In genomic region chr1:157653494-157653873, GRCh38 we compare ENCODE assay signal across 26 cellular contexts. TPM values are rescaled to one million over a fixed set of nuclear protein-coding genes. Genes with fewer than 3 reads are reported as not detected.
A peak's percentile ranks its signal among the peaks of the same experiment; 100 is the strongest.
DNase-seq lines count a peak whose midpoint lies in the region; ATAC-seq and TF ChIP-seq lines count a peak whose summit lies in the region.
"Had no signal": no experiment of that assay in that cellular context is flagged by ENCODE, and none has a peak within 500 bp of the region (broad histone marks: within the 10 kb centered on the region; RNA-seq: fewer than 3 reads in every experiment).

No MANE protein-coding gene starts in this region.

- H3K27me3 Mint-ChIP-seq in activated T-cell treated with anti-CD3 and anti-CD28 coated beads, Interleukin-2, amount 50 U/mL, for 4 hours (ENCODE audit: low read depth) = peaks cover 14% of the 10 kb centered on the region

- H3F3A ChIP-seq in DOHH2 (ENCODE audit: control insufficient read depth, insufficient read depth) (peaks cover 8% of the 10 kb centered on the region), SU-DHL-6 (ENCODE audit: insufficient read depth) (peaks cover 53% of the 10 kb centered on the region)

- H4K20me1 ChIP-seq in DOHH2 (ENCODE audit: control insufficient read depth, insufficient read depth, low read depth, low read length) = no peaks in the 10 kb centered on the region
- no peaks in the 10 kb centered on the region for H4K20me1 ChIP-seq in SU-DHL-6 (ENCODE audit: low read depth, low read length)

- H3K9me3 ChIP-seq in DOHH2 (ENCODE audit: control insufficient read depth, insufficient read depth, low read length) (no peaks in the 10 kb centered on the region), SU-DHL-6 (ENCODE audit: insufficient read depth, low read length) (no peaks in the 10 kb centered on the region), upper lobe of right lung (no peaks in the 10 kb centered on the region)
- H3K9me3 ChIP-seq: heart left ventricle, psoas muscle, tibial nerve had no signal

- peak overlapping the region; percentile 50 for H3K9ac ChIP-seq in SU-DHL-6 (ENCODE audit: low read length)
- H3K9ac ChIP-seq: neural progenitor cell had no signal

- H3K4me1 ChIP-seq in DOHH2 (ENCODE audit: control insufficient read depth, low read length) (peaks cover 64% of the 10 kb centered on the region), upper lobe of right lung (no peaks in the 10 kb centered on the region)
- H3K4me1 ChIP-seq: heart left ventricle, neural progenitor cell, psoas muscle, tibial nerve had no signal

- TF ChIP-seq POLR2A in erythroblast (IDR thresholded peaks at IDR 0.05; ENCODE audit: low read length) = no peak

- H3K27ac ChIP-seq in DOHH2 (ENCODE audit: low read depth, low read length) = peak overlapping the region; percentile 86
- peak overlapping the region; percentile 94 for H3K27ac ChIP-seq in SU-DHL-6 (ENCODE audit: low read depth, low read length)
- H3K27ac ChIP-seq in upper lobe of right lung = no peak overlapping the region
- H3K27ac ChIP-seq: heart left ventricle, neural progenitor cell, psoas muscle, skin epidermis, tibial nerve had no signal

- no peak overlapping the region for H3K4me3 Mint-ChIP-seq in activated T-cell treated with anti-CD3 and anti-CD28 coated beads, Interleukin-2, amount 50 U/mL, for 4 hours
- H3K4me3 Mint-ChIP-seq: CD8-positive, alpha-beta T cell; HFFc6; neural progenitor cell; stimulated activated naive CD8-positive, alpha-beta T cell treated with anti-CD3 and anti-CD28 coated beads, Interleukin-15, Interleukin-2, amounts not matched to agents 100 ng/mL and 50 ng/mL, for 24 hours had no signal

- H3K4me1 Mint-ChIP-seq in activated T-cell treated with anti-CD3 and anti-CD28 coated beads, Interleukin-2, amount 50 U/mL, for 4 hours (ENCODE audit: low read depth) = peaks cover 6% of the 10 kb centered on the region
- H3K4me1 Mint-ChIP-seq: neural progenitor cell had no signal

- intact Hi-C loops in upper lobe of right lung (cut with DNase I) = no loop called here

- H3K36me3 Mint-ChIP-seq in activated naive CD4-positive, alpha-beta T cell treated with anti-CD3 and anti-CD28 coated beads, Interleukin-2, amount 50 U/mL, for 72 hours = no peaks in the 10 kb centered on the region
- H3K36me3 Mint-ChIP-seq in activated T-cell treated with anti-CD3 and anti-CD28 coated beads, Interleukin-2, amount 50 U/mL, for 4 hours (ENCODE audit: insufficient read depth) = no peaks in the 10 kb centered on the region
- H3K36me3 Mint-ChIP-seq: CD8-positive, alpha-beta T cell; neural progenitor cell had no signal

- H3K36me3 ChIP-seq in DOHH2 (ENCODE audit: control insufficient read depth, low read length) = peaks cover 5% of the 10 kb centered on the region; the same call in 1 of the 2 replicates
- no peaks in the 10 kb centered on the region for H3K36me3 ChIP-seq in SU-DHL-6 (ENCODE audit: low read length)
- H3K36me3 ChIP-seq in upper lobe of right lung = no peaks in the 10 kb centered on the region
- H3K36me3 ChIP-seq: heart left ventricle, neural progenitor cell, tibial nerve had no signal

- H3K4me2 ChIP-seq in DOHH2 (ENCODE audit: low read length) (peak overlapping the region; percentile 83), SU-DHL-6 (ENCODE audit: low read depth, low read length, poor library complexity, severe bottlenecking) (peak overlapping the region; percentile 83)
- H3K4me2 ChIP-seq: neural progenitor cell had no signal

- H3K4me3 ChIP-seq in DOHH2 (ENCODE audit: low read length) = peak overlapping the region; percentile 61
- peak overlapping the region; percentile 9 for H3K4me3 ChIP-seq in SU-DHL-6 (ENCODE audit: insufficient read depth, low read length, poor library complexity, severe bottlenecking)
- no peak overlapping the region for H3K4me3 ChIP-seq in upper lobe of right lung
- H3K4me3 ChIP-seq: heart left ventricle, neural progenitor cell, psoas muscle, skin epidermis, tibial nerve had no signal

- no peaks in the 10 kb centered on the region for H3K27me3 ChIP-seq in DOHH2 (ENCODE audit: control insufficient read depth, low read length)
- no peaks in the 10 kb centered on the region for H3K27me3 ChIP-seq in SU-DHL-6 (ENCODE audit: low read length)
- H3K27me3 ChIP-seq in upper lobe of right lung = peaks cover 4% of the 10 kb centered on the region
- H3K27me3 ChIP-seq: neural progenitor cell, tibial nerve had no signal

- ATAC-seq in GM21825 (IDR thresholded peaks at IDR 0.05; ENCODE audit: unreplicated experiment) (peak; percentile 13), HG03354 (IDR thresholded peaks at IDR 0.05; ENCODE audit: poor library complexity, severe bottlenecking, unreplicated experiment) (peak; percentile 6), upper lobe of right lung (no peak)
- no peak for ATAC-seq in activated naive CD4-positive, alpha-beta T cell treated with anti-CD3 and anti-CD28 coated beads, Interleukin-2, amount 50 U/mL, for 72 hours
- ATAC-seq in activated T-cell treated with anti-CD3 and anti-CD28 coated beads, Interleukin-2, amount 50 U/mL, for 4 hours = no peak
- ATAC-seq: CD8-positive, alpha-beta T cell; psoas muscle had no signal

- H3K27ac Mint-ChIP-seq in activated naive CD4-positive, alpha-beta T cell treated with anti-CD3 and anti-CD28 coated beads, Interleukin-2, amount 50 U/mL, for 72 hours = no peak overlapping the region
- H3K27ac Mint-ChIP-seq: activated T-helper 2 cell treated with anti-CD3 and anti-CD28 coated beads, Interferon-gamma antibody, Interleukin-2, Interleukin-4, amounts not matched to agents 10 μg/mL and 5 μg/mL and 100 μg/mL, durations not matched to agents 14 hours and 24 hours and 36 hours; CD8-positive, alpha-beta T cell; HFFc6; neural progenitor cell; stimulated activated naive CD8-positive, alpha-beta T cell treated with anti-CD3 and anti-CD28 coated beads, Interleukin-15, Interleukin-2, amounts not matched to agents 100 ng/mL and 50 ng/mL, for 24 hours had no signal

- no peaks in the 10 kb centered on the region for H3K79me2 ChIP-seq in DOHH2 (ENCODE audit: control insufficient read depth, low read length)
- H3K79me2 ChIP-seq in SU-DHL-6 (ENCODE audit: insufficient read depth, low read length) = no peaks in the 10 kb centered on the region

- H3K9me2 ChIP-seq in DOHH2 (replicated peaks; ENCODE audit: control insufficient read depth, low read length) (no peaks in the 10 kb centered on the region), SU-DHL-6 (replicated peaks; ENCODE audit: insufficient read depth, low read length) (no peaks in the 10 kb centered on the region)

- TF ChIP-seq CTCF in DOHH2 (IDR thresholded peaks at IDR 0.05; ENCODE audit: low read depth, low read length, poor library complexity, severe bottlenecking) (no peak), SU-DHL-6 (IDR thresholded peaks at IDR 0.05; ENCODE audit: insufficient read depth, low read length, poor library complexity, severe bottlenecking) (no peak), upper lobe of right lung (IDR thresholded peaks at IDR 0.05) (no peak)

- H3K9me3 Mint-ChIP-seq in activated naive CD4-positive, alpha-beta T cell treated with anti-CD3 and anti-CD28 coated beads, Interleukin-2, amount 50 U/mL, for 72 hours = no peaks in the 10 kb centered on the region
- no peaks in the 10 kb centered on the region for H3K9me3 Mint-ChIP-seq in activated T-cell treated with anti-CD3 and anti-CD28 coated beads, Interleukin-2, amount 50 U/mL, for 4 hours
- H3K9me3 Mint-ChIP-seq: activated T-helper 2 cell treated with anti-CD3 and anti-CD28 coated beads, Interferon-gamma antibody, Interleukin-2, Interleukin-4, amounts not matched to agents 10 μg/mL and 5 μg/mL and 100 μg/mL, durations not matched to agents 14 hours and 24 hours and 36 hours; CD8-positive, alpha-beta T cell; neural progenitor cell; stimulated activated naive CD8-positive, alpha-beta T cell treated with anti-CD3 and anti-CD28 coated beads, Interleukin-15, Interleukin-2, amounts not matched to agents 100 ng/mL and 50 ng/mL, for 24 hours had no signal

- H2AFZ ChIP-seq in SU-DHL-6 (ENCODE audit: low read depth, low read length, severe bottlenecking) = no peak overlapping the region
- H2AFZ ChIP-seq: neural progenitor cell had no signal

- no peak for DNase-seq in activated naive CD4-positive, alpha-beta T cell treated with anti-CD3 and anti-CD28 coated beads, Interleukin-2, amount 50 U/mL, for 72 hours (ENCODE audit: low spot score in 2 of 2)
- DNase-seq in upper lobe of right lung = no peak
- DNase-seq in activated T-cell treated with anti-CD3 and anti-CD28 coated beads, Interleukin-2, amount 50 U/mL, for 4 hours = no peak
- no peak for DNase-seq in erythroblast (lab: John Stamatoyannopoulos, UW)
- DNase-seq: activated CD4-positive, alpha-beta T cell treated with anti-CD3 and anti-CD28 coated beads for 48 hours; CD8-positive, alpha-beta T cell; DMS53; heart left ventricle; HFFc6; IMR-90; NCI-H1694 treated with DMSO at 0.1 percent for 48 hours; NCI-H774; psoas muscle had no signal

RNA-seq across cellular contexts. Expression of gene FCRL3, which starts 47.1 kb away (rescaled TPM):
- 1 to 10 TPM in 1 of 2 donors, not detected in 1; 1.3 TPM for total RNA-seq in activated naive CD4-positive, alpha-beta T cell treated with anti-CD3 and anti-CD28 coated beads, Interleukin-2, amount 50 U/mL, for 72 hours
- 0.67 TPM for total RNA-seq in upper lobe of right lung
- total RNA-seq in activated T-cell treated with anti-CD3 and anti-CD28 coated beads, Interleukin-2, amount 50 U/mL, for 4 hours = 1 to 10 TPM in 1 of 3 donors, under 1 TPM in 2; 0.81 to 4.9 (median 0.90) TPM
- total RNA-seq: bronchial epithelial cell, HFFc6, IMR-90, lower leg skin had no signal

RNA-seq across cellular contexts. Expression of gene FCRL4, which starts 55.6 kb away (rescaled TPM):
- total RNA-seq in activated naive CD4-positive, alpha-beta T cell treated with anti-CD3 and anti-CD28 coated beads, Interleukin-2, amount 50 U/mL, for 72 hours = not detected
- not detected for total RNA-seq in upper lobe of right lung
- not detected for total RNA-seq in activated T-cell treated with anti-CD3 and anti-CD28 coated beads, Interleukin-2, amount 50 U/mL, for 4 hours
- total RNA-seq: activated T-helper 2 cell treated with anti-CD3 and anti-CD28 coated beads, Interferon-gamma antibody, Interleukin-2, Interleukin-4, amounts not matched to agents 10 μg/mL and 5 μg/mL and 100 μg/mL, durations not matched to agents 14 hours and 24 hours and 36 hours; bronchial epithelial cell; CD8-positive, alpha-beta T cell; heart left ventricle; HFFc6; IMR-90; lower leg skin; mucosa of gallbladder; psoas muscle; T-helper 1 cell treated with Interleukin-12 subunit alpha and Interleukin-12 subunit beta and Interleukin-4 antibody, amounts not matched to agents 30 ng/mL and 1 ng/mL, for 36 hours; tibial nerve had no signal

Comparison
In these comparisons a context has a peak if more than half of its experiments do, and no peak if none do; other contexts are left out.
1. ATAC-seq: peak in GM21825 (single experiment) and HG03354 (single experiment); none in activated naive CD4-positive, alpha-beta T cell treated with anti-CD3 and anti-CD28 coated beads, Interleukin-2, amount 50 U/mL, for 72 hours (0 of 2), upper lobe of right lung (single experiment) and activated T-cell treated with anti-CD3 and anti-CD28 coated beads, Interleukin-2, amount 50 U/mL, for 4 hours (0 of 2).